Comparison of ENCODE assay signal across 1 cellular context in the genomic region with DNA sequence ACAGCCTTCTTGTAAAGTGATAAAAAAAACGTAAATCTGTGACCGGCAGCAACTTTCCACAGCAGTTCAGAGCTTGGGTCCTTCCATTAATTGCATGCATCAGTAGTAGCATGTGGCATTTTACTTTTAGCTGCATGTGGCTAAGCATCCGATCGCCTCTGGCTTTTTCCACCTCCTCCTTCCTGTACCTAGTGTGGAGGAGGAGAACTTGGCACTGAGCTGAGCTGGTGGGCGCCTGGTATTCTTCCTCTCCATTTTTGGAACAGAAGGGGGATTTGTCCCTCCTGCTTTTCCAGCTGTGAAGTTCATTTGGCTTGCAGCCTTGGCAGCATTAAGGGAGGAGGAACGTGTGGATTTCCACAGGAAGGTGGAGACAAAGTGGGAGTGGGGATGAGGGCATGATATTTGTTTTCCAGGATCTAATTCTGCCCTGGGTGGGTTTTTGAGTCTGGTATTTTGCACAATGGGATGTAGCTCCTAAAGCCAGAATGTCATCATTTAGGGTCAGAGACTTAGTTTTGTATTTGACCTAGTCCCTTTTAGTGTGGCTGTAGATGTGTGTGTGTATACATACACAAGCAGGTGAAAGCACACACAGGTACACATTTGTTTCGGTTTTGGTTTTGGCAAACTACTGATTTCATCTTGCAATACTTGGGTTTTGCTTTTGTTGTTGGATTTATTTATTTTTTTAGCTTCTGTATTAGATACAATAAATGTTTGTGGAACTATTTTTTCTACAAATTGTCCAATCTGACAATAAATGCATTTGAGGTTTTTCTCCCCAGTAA.
TF ChIP-seq lines count a peak whose summit lies in the region.

No MANE protein-coding gene starts in this region.

TF ChIP-seq in SK-N-SH treated with all-trans-retinoic acid at 6 μM for 48 hours, 23 proteins besides CTCF, POLR2A, EP300 and RAD21 (continued from another document):
- TF ChIP-seq, protein P1, sequence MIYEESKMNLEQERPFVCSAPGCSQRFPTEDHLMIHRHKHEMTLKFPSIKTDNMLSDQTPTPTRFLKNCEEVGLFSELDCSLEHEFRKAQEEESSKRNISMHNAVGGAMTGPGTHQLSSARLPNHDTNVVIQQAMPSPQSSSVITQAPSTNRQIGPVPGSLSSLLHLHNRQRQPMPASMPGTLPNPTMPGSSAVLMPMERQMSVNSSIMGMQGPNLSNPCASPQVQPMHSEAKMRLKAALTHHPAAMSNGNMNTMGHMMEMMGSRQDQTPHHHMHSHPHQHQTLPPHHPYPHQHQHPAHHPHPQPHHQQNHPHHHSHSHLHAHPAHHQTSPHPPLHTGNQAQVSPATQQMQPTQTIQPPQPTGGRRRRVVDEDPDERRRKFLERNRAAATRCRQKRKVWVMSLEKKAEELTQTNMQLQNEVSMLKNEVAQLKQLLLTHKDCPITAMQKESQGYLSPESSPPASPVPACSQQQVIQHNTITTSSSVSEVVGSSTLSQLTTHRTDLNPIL (CRISPR knock-in tag; IDR thresholded peaks at IDR 0.05; ENCODE audit: low read depth), result no peak
